21 cellular contexts compared by ENCODE assay signal in genomic region chr14:45290547-45290946, GRCh38.
"Had no signal": no experiment of that assay in that cellular context is flagged by ENCODE, and none has a peak within 500 bp of the region (broad histone marks: within the 10 kb centered on the region; RNA-seq: fewer than 3 reads in every experiment).

No MANE protein-coding gene starts in this region.

- H3K27me3 Mint-ChIP-seq: activated naive CD4-positive, alpha-beta T cell treated with anti-CD3 and anti-CD28 coated beads, Interleukin-2, amount 10 ng/mL, durations not matched to agents 7 days and 5 days had no signal

- ATAC-seq: T-helper 17 cell had no signal

- H3K4me1 Mint-ChIP-seq: activated B cell treated with CpG ODN at 0.5 μM for 24 hours had no signal

- H3K9ac ChIP-seq: KMS-11 had no signal

- H3K4me2 ChIP-seq: KMS-11 had no signal

- DNase-seq: activated B cell treated with CpG ODN at 0.5 μM for 24 hours; activated CD4-positive, alpha-beta memory T cell treated with anti-CD3 and anti-CD28 coated beads for 36 hours; activated gamma-delta T cell treated with Interleukin-2 at 50 U/mL for 16 hours; activated naive CD4-positive, alpha-beta T cell treated with anti-CD3 and anti-CD28 coated beads, Interleukin-2, amount 10 ng/mL, durations not matched to agents 7 days and 5 days; activated naive CD8-positive, alpha-beta T cell treated with anti-CD3 and anti-CD28 coated beads for 36 hours; activated T-cell treated with anti-CD3 and anti-CD28 coated beads for 4 hours; activated T-cell treated with anti-CD3 and anti-CD28 coated beads, Interleukin-2, amount 50 U/mL, for 48 hours; anterior cingulate cortex; cerebellar nuclear complex; MV-4-11; NCI-H1092 treated with DMSO at 0.1 percent for 48 hours; NCI-H1417 treated with DMSO at 0.1 percent for 48 hours; NCI-H1694 treated with DMSO at 0.1 percent for 48 hours; NCI-H2081; NCI-H446; NCI-H524; SIG-M5; T-helper 17 cell; T1000 had no signal

- H3K27ac ChIP-seq: KMS-11 had no signal

- H3K4me3 Mint-ChIP-seq: activated B cell treated with CpG ODN at 0.5 μM for 24 hours; activated CD4-positive, alpha-beta memory T cell treated with anti-CD3 and anti-CD28 coated beads for 36 hours; activated naive CD4-positive, alpha-beta T cell treated with anti-CD3 and anti-CD28 coated beads, Interleukin-2, amount 10 ng/mL, durations not matched to agents 7 days and 5 days; activated naive CD8-positive, alpha-beta T cell treated with anti-CD3 and anti-CD28 coated beads for 36 hours; T-helper 17 cell had no signal

- H3K9me3 Mint-ChIP-seq: activated B cell treated with CpG ODN at 0.5 μM for 24 hours; activated CD4-positive, alpha-beta memory T cell treated with anti-CD3 and anti-CD28 coated beads for 36 hours; activated naive CD4-positive, alpha-beta T cell treated with anti-CD3 and anti-CD28 coated beads, Interleukin-2, amount 10 ng/mL, durations not matched to agents 7 days and 5 days; activated naive CD8-positive, alpha-beta T cell treated with anti-CD3 and anti-CD28 coated beads for 36 hours had no signal

- H3K27ac Mint-ChIP-seq: activated B cell treated with CpG ODN at 0.5 μM for 24 hours; activated CD4-positive, alpha-beta memory T cell treated with anti-CD3 and anti-CD28 coated beads for 36 hours; activated naive CD4-positive, alpha-beta T cell treated with anti-CD3 and anti-CD28 coated beads, Interleukin-2, amount 10 ng/mL, durations not matched to agents 7 days and 5 days; activated naive CD8-positive, alpha-beta T cell treated with anti-CD3 and anti-CD28 coated beads for 36 hours; activated T-helper 2 cell treated with anti-CD3 and anti-CD28 coated beads, Interferon-gamma antibody, Interleukin-2, Interleukin-4, amounts not matched to agents 10 μg/mL and 5 μg/mL and 100 μg/mL, durations not matched to agents 14 hours and 24 hours and 36 hours; T-helper 17 cell had no signal
